In the genomic region with DNA sequence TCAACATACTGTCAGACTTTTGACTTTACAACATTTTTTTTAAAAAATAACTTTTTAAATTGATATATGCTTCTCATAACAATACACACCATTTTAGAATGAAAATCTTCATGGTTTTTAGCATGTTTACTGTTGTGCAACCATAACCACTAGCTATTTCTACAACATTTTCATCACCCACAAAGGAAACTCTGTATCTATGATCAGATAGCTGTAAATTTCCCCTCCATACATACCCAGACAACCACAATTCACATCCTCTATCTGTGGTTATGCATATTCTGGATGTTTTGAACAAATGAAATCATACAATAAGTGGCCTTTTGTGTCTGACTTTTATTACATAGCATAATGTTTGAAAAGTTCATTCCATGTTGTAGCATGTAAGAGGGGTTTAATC, we compare ENCODE assay signal across 22 cellular contexts.
A peak's percentile ranks its signal among the peaks of the same experiment; 100 is the strongest.
DNase-seq lines count a peak whose midpoint lies in the region; ATAC-seq lines count a peak whose summit lies in the region.
"Had no signal": no experiment of that assay in that cellular context is flagged by ENCODE, and none has a peak within 500 bp of the region (broad histone marks: within the 10 kb centered on the region; RNA-seq: fewer than 3 reads in every experiment).

No MANE protein-coding gene starts in this region.

- H3K4ac ChIP-seq in mesendoderm (ENCODE audit: low read depth, low read length), result no peak overlapping the region

- H2BK5ac ChIP-seq in mesendoderm (ENCODE audit: low read length), result no peak overlapping the region

- H3K36me3 ChIP-seq in mesendoderm (ENCODE audit: control insufficient read depth, insufficient read depth, low read length), result no peaks in the 10 kb centered on the region
- H3K36me3 ChIP-seq: colonic mucosa, ovary, upper lobe of left lung had no signal

- no peak overlapping the region for H3K4me3 ChIP-seq in Jurkat, Clone E6-1 (ENCODE audit: low read length)
- H3K4me3 ChIP-seq in mesendoderm (ENCODE audit: low read length), result no peak overlapping the region
- H3K4me3 ChIP-seq: colonic mucosa, K562, ovary, upper lobe of left lung had no signal

- H3K4me2 ChIP-seq in mesendoderm (ENCODE audit: low read length), result no peak overlapping the region

- no peak overlapping the region for H3K18ac ChIP-seq in mesendoderm (ENCODE audit: low read length)

- H2AK5ac ChIP-seq in mesendoderm (ENCODE audit: low read length), result no peak overlapping the region

- no peak overlapping the region for H2BK15ac ChIP-seq in mesendoderm (replicated peaks; ENCODE audit: low read depth)

- peaks cover under 1% of the 10 kb centered on the region for H3K4me1 ChIP-seq in mesendoderm (ENCODE audit: control insufficient read depth, low read depth, low read length)
- H3K4me1 ChIP-seq: colonic mucosa, upper lobe of left lung had no signal

- ATAC-seq in GM21786 (IDR thresholded peaks at IDR 0.05; ENCODE audit: unreplicated experiment), result no peak
- ATAC-seq: activated CD4-positive, CD25-positive, alpha-beta regulatory T cell treated with anti-CD3 and anti-CD28 coated beads, Interleukin-2, amount 50 U/mL, for 24 hours; K562; stimulated activated naive B cell treated with anti-CD40 and anti-IgM and Interleukin-4, amounts not matched to agents 10 μg/mL and 1 μg/mL and 100 μg/mL, for 72 hours had no signal

- no peak overlapping the region for H4K8ac ChIP-seq in mesendoderm (ENCODE audit: low read depth, low read length)

- no peak overlapping the region for H3K27ac ChIP-seq in mesendoderm (ENCODE audit: low read depth, low read length)
- H3K27ac ChIP-seq: colonic mucosa, ovary, upper lobe of left lung had no signal

- H3K9ac ChIP-seq in mesendoderm (ENCODE audit: low read length), result no peak overlapping the region

- no peak overlapping the region for H4K5ac ChIP-seq in mesendoderm (ENCODE audit: low read length)

- no peak overlapping the region for H3K23ac ChIP-seq in mesendoderm (ENCODE audit: low read length)

- DNase-seq in ELR (ENCODE audit: low read depth) (peak; percentile 0), SKM-1 treated with dmso at 0.1 percent for 144 hours (lab: John Stamatoyannopoulos, UW; ENCODE audit: unreplicated experiment) (peak; percentile 81), glomerular visceral epithelial cell (ENCODE audit: extremely low spot score) (peak; percentile 16), mesendoderm (no peak), retina (no peak), activated gamma-delta T cell (lab: John Stamatoyannopoulos, UW) (no peak)
- peak; percentile 75 for DNase-seq in Jurkat, Clone E6-1 (ENCODE audit: low read depth, low spot score)
- DNase-seq: activated T-cell treated with anti-CD3 and anti-CD28 coated beads, Interleukin-2, amount 50 U/mL, for 1 hour; Calu3; colonic mucosa; erythroblast; GOT3; head of caudate nucleus; NCI-H446; ovary; small intestine; stimulated activated naive B cell treated with anti-CD40 and anti-IgM and Interleukin-4, amounts not matched to agents 10 μg/mL and 1 μg/mL and 100 μg/mL, for 72 hours; T-cell; upper lobe of left lung had no signal

- no peak overlapping the region for H2BK120ac ChIP-seq in mesendoderm (ENCODE audit: low read depth, low read length)

- H3K79me1 ChIP-seq in mesendoderm (ENCODE audit: low read length), result no peaks in the 10 kb centered on the region

- no peaks in the 10 kb centered on the region for H3K79me2 ChIP-seq in mesendoderm (ENCODE audit: control insufficient read depth, insufficient read depth, low read length)

- H3K56ac ChIP-seq in mesendoderm (ENCODE audit: low read length), result no peak overlapping the region

- no peaks in the 10 kb centered on the region for H3K27me3 ChIP-seq in mesendoderm (ENCODE audit: insufficient read depth, low read length, poor library complexity)
- H3K27me3 ChIP-seq: colonic mucosa, upper lobe of left lung had no signal

Comparison
In these comparisons a context has a peak if more than half of its experiments do, and no peak if none do; other contexts are left out.
1. DNase-seq: peak in ELR (single experiment), Jurkat, Clone E6-1 (single experiment), SKM-1 treated with dmso at 0.1 percent for 144 hours (single experiment) and glomerular visceral epithelial cell (single experiment); none in mesendoderm (single experiment), retina (single experiment) and activated gamma-delta T cell (single experiment).